ENCODE assay signal across 8 cellular contexts in the genomic region with DNA sequence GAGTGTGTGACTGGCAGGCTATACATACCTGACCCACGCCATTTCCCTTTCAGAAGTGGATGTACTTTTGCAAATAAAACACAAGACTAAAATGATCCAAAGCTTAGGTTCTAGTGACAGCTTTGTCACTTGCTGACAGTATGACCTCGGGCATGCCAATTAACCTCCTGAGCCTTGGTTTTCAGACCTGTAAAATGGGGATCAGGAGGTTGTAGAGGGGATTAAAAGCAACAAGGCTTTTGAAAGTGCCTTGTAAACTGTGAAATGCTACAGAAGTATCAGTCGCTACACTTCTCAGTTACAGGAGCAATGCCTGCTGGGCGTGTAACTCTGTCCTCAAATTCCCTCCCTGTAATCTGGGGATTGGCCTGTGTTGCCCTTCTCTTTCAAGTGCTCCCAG. TPM values are rescaled to one million over a fixed set of nuclear protein-coding genes. Genes with fewer than 3 reads are reported as not detected.
DNase-seq lines count a peak whose midpoint lies in the region; ATAC-seq, FAIRE-seq and TF ChIP-seq lines count a peak whose summit lies in the region.

No MANE protein-coding gene starts in this region.

- no peak for DNase-seq in stimulated activated naive CD8-positive, alpha-beta T cell treated with anti-CD3 and anti-CD28 coated beads, Interleukin-15, amount 100 ng/mL, for 72 hours
- DNase-seq in bronchial epithelial cell (ENCODE audit: low read depth) (no peak), hepatic stellate cell (ENCODE audit: low spot score) (no peak), AG08396 (ENCODE audit: low spot score) (no peak), cerebellar cortex (ENCODE audit: low spot score) (no peak)
- DNase-seq in activated CD4-positive, alpha-beta T cell treated with anti-CD3 and anti-CD28 coated beads, Interleukin-2, amount 50 U/mL, for 1 hour = no peak

- H3K4me1 ChIP-seq in muscle layer of colon (ENCODE audit: insufficient read depth, low read length) = peaks cover 19% of the 10 kb centered on the region

- peak overlapping the region; percentile 64 for H3K4me3 ChIP-seq in bronchial epithelial cell (ENCODE audit: low read depth, low read length)
- peak overlapping the region in 1 of 2 donors; percentile 77 for H3K4me3 ChIP-seq in muscle layer of colon (ENCODE audit: low read depth in 1 of 2, low read length in 2 of 2)

- H3K27me3 ChIP-seq in bronchial epithelial cell (ENCODE audit: control insufficient read depth, insufficient read depth, low read length) = peaks cover 1% of the 10 kb centered on the region
- no peaks in the 10 kb centered on the region for H3K27me3 ChIP-seq in muscle layer of colon (ENCODE audit: control insufficient read depth in 1 of 2, insufficient read depth in 2 of 2, low read length in 2 of 2)

- H3K4me1 Mint-ChIP-seq in stimulated activated naive CD8-positive, alpha-beta T cell treated with anti-CD3 and anti-CD28 coated beads, Interleukin-15, Interleukin-2, amounts not matched to agents 100 ng/mL and 50 ng/mL, for 24 hours (ENCODE audit: low read depth) = peaks cover 4% of the 10 kb centered on the region
- peaks cover 7% of the 10 kb centered on the region for H3K4me1 Mint-ChIP-seq in stimulated activated naive CD8-positive, alpha-beta T cell treated with anti-CD3 and anti-CD28 coated beads, Interleukin-15, amount 100 ng/mL, for 72 hours

- H3K9me3 Mint-ChIP-seq in stimulated activated naive CD8-positive, alpha-beta T cell treated with anti-CD3 and anti-CD28 coated beads, Interleukin-15, Interleukin-2, amounts not matched to agents 100 ng/mL and 50 ng/mL, for 24 hours = peaks cover 9% of the 10 kb centered on the region
- no peaks in the 10 kb centered on the region for H3K9me3 Mint-ChIP-seq in stimulated activated naive CD8-positive, alpha-beta T cell treated with anti-CD3 and anti-CD28 coated beads, Interleukin-15, amount 100 ng/mL, for 72 hours

- no peak for ATAC-seq in stimulated activated naive CD8-positive, alpha-beta T cell treated with anti-CD3 and anti-CD28 coated beads, Interleukin-15, amount 100 ng/mL, for 72 hours

- H3K27ac Mint-ChIP-seq in stimulated activated naive CD8-positive, alpha-beta T cell treated with anti-CD3 and anti-CD28 coated beads, Interleukin-15, Interleukin-2, amounts not matched to agents 100 ng/mL and 50 ng/mL, for 24 hours = no peak overlapping the region
- no peak overlapping the region for H3K27ac Mint-ChIP-seq in stimulated activated naive CD8-positive, alpha-beta T cell treated with anti-CD3 and anti-CD28 coated beads, Interleukin-15, amount 100 ng/mL, for 72 hours

- FAIRE-seq in bronchial epithelial cell (lab: Jason Lieb, UNC) = no peak

- peak overlapping the region; percentile 11 for H3K9ac ChIP-seq in muscle layer of colon (ENCODE audit: low read length)

- peak overlapping the region; percentile 79 for H3K4me3 Mint-ChIP-seq in stimulated activated naive CD8-positive, alpha-beta T cell treated with anti-CD3 and anti-CD28 coated beads, Interleukin-15, Interleukin-2, amounts not matched to agents 100 ng/mL and 50 ng/mL, for 24 hours
- H3K4me3 Mint-ChIP-seq in stimulated activated naive CD8-positive, alpha-beta T cell treated with anti-CD3 and anti-CD28 coated beads, Interleukin-15, amount 100 ng/mL, for 72 hours = peak overlapping the region in 1 of 2 donors; percentile 84

- peaks cover 71% of the 10 kb centered on the region for H3K27me3 Mint-ChIP-seq in stimulated activated naive CD8-positive, alpha-beta T cell treated with anti-CD3 and anti-CD28 coated beads, Interleukin-15, Interleukin-2, amounts not matched to agents 100 ng/mL and 50 ng/mL, for 24 hours
- H3K27me3 Mint-ChIP-seq in stimulated activated naive CD8-positive, alpha-beta T cell treated with anti-CD3 and anti-CD28 coated beads, Interleukin-15, amount 100 ng/mL, for 72 hours = peaks cover 71% of the 10 kb centered on the region

- H3K27ac ChIP-seq in muscle layer of colon (ENCODE audit: low read depth, low read length) = no peak overlapping the region

- H3K36me3 ChIP-seq in bronchial epithelial cell (ENCODE audit: control insufficient read depth, insufficient read depth, low read length) (no peaks in the 10 kb centered on the region), muscle layer of colon (ENCODE audit: insufficient read depth, low read length) (no peaks in the 10 kb centered on the region)

- H3K36me3 Mint-ChIP-seq in stimulated activated naive CD8-positive, alpha-beta T cell treated with anti-CD3 and anti-CD28 coated beads, Interleukin-15, Interleukin-2, amounts not matched to agents 100 ng/mL and 50 ng/mL, for 24 hours (ENCODE audit: low read depth) = no peaks in the 10 kb centered on the region

- no peaks in the 10 kb centered on the region for H3K9me3 ChIP-seq in muscle layer of colon (ENCODE audit: low read length)

- no peak for TF ChIP-seq CTCF in bronchial epithelial cell (IDR thresholded peaks at IDR 0.05; ENCODE audit: insufficient read depth, low read length, severe bottlenecking)

RNA-seq across cellular contexts. Expression of a gene that starts 8.7 kb away (rescaled TPM):
- 65.9 and 67.7 TPM in 2 replicates for total RNA-seq in bronchial epithelial cell
